In the genomic region with DNA sequence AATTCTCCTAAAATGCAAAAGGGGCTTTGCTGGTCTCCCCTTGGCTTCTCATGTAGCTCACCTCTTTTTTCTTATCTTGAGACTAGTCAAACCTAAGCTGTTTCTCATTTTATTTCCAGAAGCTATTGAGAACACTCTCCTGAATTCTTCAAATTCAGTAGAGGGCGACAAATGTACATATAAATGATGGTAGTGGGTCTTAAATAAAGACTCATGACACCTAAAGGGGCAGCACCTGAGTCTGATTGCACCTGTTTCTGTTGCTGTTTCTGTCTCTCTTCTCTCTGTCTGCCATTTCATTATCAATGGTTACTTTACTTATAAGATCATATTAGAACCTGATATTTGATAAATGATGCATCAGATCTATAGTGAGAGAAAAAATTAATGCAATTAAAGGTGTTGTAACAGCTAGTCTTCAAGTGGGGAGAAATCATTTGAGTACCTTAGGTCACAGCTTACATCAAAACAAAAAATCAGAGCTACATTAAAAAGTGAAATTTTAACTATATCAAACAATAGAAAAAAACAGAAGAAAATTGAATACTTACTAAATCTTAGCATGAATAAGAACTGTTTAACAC, we compare ENCODE assay signal across 8 cellular contexts. TPM values are rescaled to one million over a fixed set of nuclear protein-coding genes. Genes with fewer than 3 reads are reported as not detected.
DNase-seq lines count a peak whose midpoint lies in the region; ATAC-seq and TF ChIP-seq lines count a peak whose summit lies in the region.

No MANE protein-coding gene starts in this region.

- TF ChIP-seq POLR2A in prostate gland (IDR thresholded peaks at IDR 0.05) = no peak

- H3K9me3 ChIP-seq in prostate gland = no peaks in the 10 kb centered on the region

- TF ChIP-seq CTCF in AG09309 (IDR thresholded peaks at IDR 0.05; ENCODE audit: control insufficient read depth, insufficient read depth, low read depth, low read length, missing control alignments) (peak; percentile 6), GM12875 (IDR thresholded peaks at IDR 0.05; ENCODE audit: borderline replicate concordance, insufficient read depth, low read depth, low read length) (peak; percentile 12; the same call in 1 of the 2 replicates), epithelial cell of proximal tubule (conservative IDR thresholded peaks at IDR 0.05; ENCODE audit: low read depth, low read length) (peak; percentile 51), prostate gland (IDR thresholded peaks at IDR 0.05) (peak in 3 of 4 experiments; percentile 30 to 66 (median 56))

- peak; percentile 62 for ATAC-seq in HG03460 (IDR thresholded peaks at IDR 0.05; ENCODE audit: unreplicated experiment)
- ATAC-seq in HG02970 (IDR thresholded peaks at IDR 0.05; ENCODE audit: low FRiP score, unreplicated experiment) = no peak

- intact Hi-C loops in prostate gland (cut with DNase I) = no loop called here
- intact Hi-C loops in posterior vena cava (cut with DNase I) = loop anchor here (10.0 kb wide), 1 partner anchor 315 kb away; no protein-coding TSS in a partner anchor

- H3K4me1 ChIP-seq in prostate gland (replicated peaks) = no peaks in the 10 kb centered on the region

- no peaks in the 10 kb centered on the region for H3K36me3 ChIP-seq in prostate gland

- DNase-seq in AG09309 (ENCODE audit: low read depth) (no peak), OCI-M1 (lab: John Stamatoyannopoulos, UW) (peak; percentile 68), epithelial cell of proximal tubule (ENCODE audit: low read depth) (no peak), prostate gland (ENCODE audit: low spot score) (no peak), posterior vena cava (ENCODE audit: low spot score) (no peak)

- H3K4me3 ChIP-seq in AG09309 (ENCODE audit: control insufficient read depth, low read depth, low read length) (no peak overlapping the region), GM12875 (ENCODE audit: low read depth, low read length) (no peak overlapping the region), epithelial cell of proximal tubule (ENCODE audit: low read depth, low read length) (no peak overlapping the region), prostate gland (no peak overlapping the region)

- H3K27me3 ChIP-seq in prostate gland (replicated peaks; ENCODE audit: insufficient read depth) = no peaks in the 10 kb centered on the region

- WGBS in prostate gland = 5% methylated on average over 1 of the region's 1 CpG

- H3K27ac ChIP-seq in prostate gland = no peak overlapping the region

RNA-seq across cellular contexts. Expression of a gene that starts 7.0 kb away (rescaled TPM):
- total RNA-seq in epithelial cell of proximal tubule = not detected in 2 replicates
- total RNA-seq in prostate gland = not detected
- 1 to 10 TPM; 1.5 to 1.9 TPM for total RNA-seq in posterior vena cava

RNA-seq across cellular contexts. Expression of a gene that starts 43.2 kb away (rescaled TPM):
- total RNA-seq in epithelial cell of proximal tubule = 76.1 and 97.8 TPM in 2 replicates
- 10 to 100 TPM; 13.6 to 17.3 TPM for total RNA-seq in prostate gland
- 10 to 100 TPM; 10.9 to 12.4 TPM for total RNA-seq in posterior vena cava

Comparison
In these comparisons a context has a peak if more than half of its experiments do, and no peak if none do; other contexts are left out.
1. CTCF ChIP-seq: peak in every context shown above with its lines; median percentile 56 in prostate gland; 51 in epithelial cell of proximal tubule; 12 in GM12875; 6 in AG09309.